19 cellular contexts compared by ENCODE assay signal in the genomic region with DNA sequence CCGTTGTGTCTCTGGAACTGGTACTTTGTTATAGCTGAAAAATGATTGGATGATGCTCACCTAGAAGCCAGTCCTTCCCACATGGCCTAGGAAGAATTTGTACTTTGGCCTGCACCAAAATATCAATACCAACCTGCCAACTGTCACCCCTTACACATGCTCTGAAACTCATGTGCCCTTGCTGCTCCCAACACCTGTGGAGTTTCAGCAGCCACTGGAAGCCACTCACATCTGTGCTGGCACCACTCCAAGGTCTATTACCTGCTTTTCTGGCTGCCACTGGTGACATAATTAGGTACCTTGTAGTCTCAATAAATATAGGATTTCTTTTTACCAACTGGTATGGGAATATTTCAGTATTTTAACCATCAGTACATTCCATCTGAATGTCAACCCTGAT.
"Had no signal": no experiment of that assay in that cellular context is flagged by ENCODE, and none has a peak within 500 bp of the region (broad histone marks: within the 10 kb centered on the region; RNA-seq: fewer than 3 reads in every experiment).

No MANE protein-coding gene starts in this region.

- H3K4me1 Mint-ChIP-seq: activated CD4-positive, alpha-beta memory T cell treated with anti-CD3 and anti-CD28 coated beads, Interleukin-2, amount 10 ng/mL, durations not matched to agents 7 days and 5 days; activated CD4-positive, alpha-beta T cell treated with anti-CD3 and anti-CD28 coated beads for 36 hours; activated naive CD8-positive, alpha-beta T cell treated with anti-CD3 and anti-CD28 coated beads, Interleukin-2, amount 10 ng/mL, durations not matched to agents 7 days and 5 days; stimulated activated naive B cell treated with anti-CD40 and anti-IgM and Interleukin-4, amounts not matched to agents 10 μg/mL and 1 μg/mL and 100 μg/mL, for 72 hours had no signal

- H3K4me3 ChIP-seq: breast epithelium, dorsolateral prefrontal cortex, psoas muscle, right lobe of liver, spleen, upper lobe of left lung had no signal

- H3K9me3 ChIP-seq: breast epithelium, psoas muscle, right lobe of liver had no signal

- H3K27me3 Mint-ChIP-seq: activated CD4-positive, alpha-beta memory T cell treated with anti-CD3 and anti-CD28 coated beads, Interleukin-2, amount 10 ng/mL, durations not matched to agents 7 days and 5 days; activated CD4-positive, alpha-beta T cell treated with anti-CD3 and anti-CD28 coated beads for 36 hours; activated naive CD8-positive, alpha-beta T cell treated with anti-CD3 and anti-CD28 coated beads, Interleukin-2, amount 10 ng/mL, durations not matched to agents 7 days and 5 days; stimulated activated naive B cell treated with anti-CD40 and anti-IgM and Interleukin-4, amounts not matched to agents 10 μg/mL and 1 μg/mL and 100 μg/mL, for 72 hours had no signal

- ATAC-seq: activated CD4-positive, alpha-beta T cell treated with anti-CD3 and anti-CD28 coated beads for 36 hours; activated T-cell treated with anti-CD3 and anti-CD28 coated beads, Interleukin-2, amount 50 U/mL, for 72 hours; esophagus mucosa; left cardiac atrium; psoas muscle; stimulated activated naive B cell treated with anti-CD40 and anti-IgM and Interleukin-4, amounts not matched to agents 10 μg/mL and 1 μg/mL and 100 μg/mL, for 72 hours had no signal

- H3K36me3 Mint-ChIP-seq: activated naive CD8-positive, alpha-beta T cell treated with anti-CD3 and anti-CD28 coated beads, Interleukin-2, amount 10 ng/mL, durations not matched to agents 7 days and 5 days; stimulated activated naive B cell treated with anti-CD40 and anti-IgM and Interleukin-4, amounts not matched to agents 10 μg/mL and 1 μg/mL and 100 μg/mL, for 72 hours had no signal

- DNase-seq: activated CD4-positive, alpha-beta memory T cell treated with anti-CD3 and anti-CD28 coated beads, Interleukin-2, amount 10 ng/mL, durations not matched to agents 7 days and 5 days; activated CD4-positive, alpha-beta T cell treated with anti-CD3 and anti-CD28 coated beads for 36 hours; activated gamma-delta T cell treated with Interleukin-2 at 50 U/mL for 16 hours; activated naive CD8-positive, alpha-beta T cell treated with anti-CD3 and anti-CD28 coated beads, Interleukin-2, amount 10 ng/mL, durations not matched to agents 7 days and 5 days; activated T-cell treated with anti-CD3 and anti-CD28 coated beads, Interleukin-2, amount 50 U/mL, for 72 hours; anterior cingulate cortex; dorsolateral prefrontal cortex; glutamatergic neuron; left cardiac atrium; mesenchymal stem cell; psoas muscle; right lobe of liver; spleen; stimulated activated CD4-positive, alpha-beta T cell treated with anti-CD3 and anti-CD28 coated beads, Interleukin-1b, Interleukin-23, amount 100 ng/mL, for 48 hours; stimulated activated naive B cell treated with anti-CD40 and anti-IgM and Interleukin-4, amounts not matched to agents 10 μg/mL and 1 μg/mL and 100 μg/mL, for 72 hours; upper lobe of left lung had no signal

- H3K4me3 Mint-ChIP-seq: activated CD4-positive, alpha-beta memory T cell treated with anti-CD3 and anti-CD28 coated beads, Interleukin-2, amount 10 ng/mL, durations not matched to agents 7 days and 5 days; activated CD4-positive, alpha-beta T cell treated with anti-CD3 and anti-CD28 coated beads for 36 hours; activated naive CD8-positive, alpha-beta T cell treated with anti-CD3 and anti-CD28 coated beads, Interleukin-2, amount 10 ng/mL, durations not matched to agents 7 days and 5 days; activated T-cell treated with anti-CD3 and anti-CD28 coated beads, Interleukin-2, amount 50 U/mL, for 72 hours; stimulated activated naive B cell treated with anti-CD40 and anti-IgM and Interleukin-4, amounts not matched to agents 10 μg/mL and 1 μg/mL and 100 μg/mL, for 72 hours had no signal

- H3K4me1 ChIP-seq: breast epithelium, psoas muscle, right lobe of liver, spleen, upper lobe of left lung had no signal

- H3K27ac ChIP-seq: breast epithelium, dorsolateral prefrontal cortex, psoas muscle, right lobe of liver, spleen, upper lobe of left lung, VCaP had no signal

- H3K27me3 ChIP-seq: breast epithelium, right lobe of liver, spleen, upper lobe of left lung had no signal

- H3K27ac Mint-ChIP-seq: activated CD4-positive, alpha-beta memory T cell treated with anti-CD3 and anti-CD28 coated beads, Interleukin-2, amount 10 ng/mL, durations not matched to agents 7 days and 5 days; activated CD4-positive, alpha-beta T cell treated with anti-CD3 and anti-CD28 coated beads for 36 hours; activated naive CD8-positive, alpha-beta T cell treated with anti-CD3 and anti-CD28 coated beads, Interleukin-2, amount 10 ng/mL, durations not matched to agents 7 days and 5 days; activated T-cell treated with anti-CD3 and anti-CD28 coated beads, Interleukin-2, amount 50 U/mL, for 72 hours; stimulated activated naive B cell treated with anti-CD40 and anti-IgM and Interleukin-4, amounts not matched to agents 10 μg/mL and 1 μg/mL and 100 μg/mL, for 72 hours had no signal

- H3K36me3 ChIP-seq: breast epithelium, right lobe of liver, spleen, upper lobe of left lung had no signal
